In genomic region chr19:49773663-49774305, GRCh38 we compare ENCODE assay signal across 25 cellular contexts. TPM values are rescaled to one million over a fixed set of nuclear protein-coding genes. Genes with fewer than 3 reads are reported as not detected.
A peak's percentile ranks its signal among the peaks of the same experiment; 100 is the strongest.
DNase-seq lines count a peak whose midpoint lies in the region; ATAC-seq and TF ChIP-seq lines count a peak whose summit lies in the region.
"Had no signal": no experiment of that assay in that cellular context is flagged by ENCODE, and none has a peak within 500 bp of the region (broad histone marks: within the 10 kb centered on the region; RNA-seq: fewer than 3 reads in every experiment).

No MANE protein-coding gene starts in this region.

- no peak overlapping the region for H2AFZ ChIP-seq in mesenchymal stem cell (ENCODE audit: low read depth, low read length)

- H3K4me1 ChIP-seq in mesenchymal stem cell (ENCODE audit: control insufficient read depth, insufficient read depth, low read depth, low read length): peaks cover 8% of the 10 kb centered on the region
- H3K4me1 ChIP-seq in esophagus squamous epithelium: peaks cover 0 to 36% (median 0%) of the 10 kb centered on the region in 3 donors
- H3K4me1 ChIP-seq: A549, HAP-1, SJCRH30 had no signal

- WGBS in mesenchymal stem cell: 90% methylated on average over 7 of the region's 7 CpGs
- 60 to 77% methylated on average over 5 to 7 of the region's 7 CpGs for WGBS in esophagus squamous epithelium, 2 donors

- no peak overlapping the region for H3K4me3 ChIP-seq in mesenchymal stem cell (ENCODE audit: insufficient read depth in 1 of 2, low read depth in 1 of 2, low read length in 2 of 2)
- H3K4me3 ChIP-seq in esophagus squamous epithelium: no peak overlapping the region
- H3K4me3 ChIP-seq: A549, esophagus muscularis mucosa, HAP-1, Peyer's patch, psoas muscle, SJCRH30, vagina had no signal

- H3K27ac Mint-ChIP-seq in activated naive CD4-positive, alpha-beta T cell treated with anti-CD3 and anti-CD28 coated beads, Interleukin-2, amount 10 ng/mL, durations not matched to agents 7 days and 5 days: peak overlapping the region; percentile 26
- peak overlapping the region; percentile 62 for H3K27ac Mint-ChIP-seq in chondrocyte (ENCODE audit: unreplicated experiment)
- peak overlapping the region; percentile 26 for H3K27ac Mint-ChIP-seq in stimulated activated memory B cell treated with anti-CD40 and anti-IgM and Interleukin-4, amounts not matched to agents 10 μg/mL and 1 μg/mL and 100 μg/mL, for 72 hours
- H3K27ac Mint-ChIP-seq: activated CD4-positive, alpha-beta T cell treated with anti-CD3 and anti-CD28 coated beads, Interleukin-2, amount 10 ng/mL, durations not matched to agents 24 days and 14 days had no signal

- peaks cover 34 to 54% of the 10 kb centered on the region in 2 experiments for H3K36me3 ChIP-seq in mesenchymal stem cell (ENCODE audit: control insufficient read depth in 1 of 2, insufficient read depth in 2 of 2, low read depth in 1 of 2, low read length in 2 of 2)
- peaks cover 0 to 36% (median 0%) of the 10 kb centered on the region in 3 donors for H3K36me3 ChIP-seq in esophagus squamous epithelium
- H3K36me3 ChIP-seq: HAP-1, vagina had no signal

- no peak overlapping the region for H3K18ac ChIP-seq in mesenchymal stem cell (ENCODE audit: low read depth in 1 of 2, low read length in 2 of 2)

- peaks cover 37% of the 10 kb centered on the region for H3K79me1 ChIP-seq in mesenchymal stem cell (replicated peaks; ENCODE audit: low read length, poor library complexity, severe bottlenecking)

- no peaks in the 10 kb centered on the region for H3K27me3 Mint-ChIP-seq in activated naive CD4-positive, alpha-beta T cell treated with anti-CD3 and anti-CD28 coated beads, Interleukin-2, amount 10 ng/mL, durations not matched to agents 7 days and 5 days
- no peaks in the 10 kb centered on the region for H3K27me3 Mint-ChIP-seq in chondrocyte (ENCODE audit: low read depth)
- H3K27me3 Mint-ChIP-seq in stimulated activated memory B cell treated with anti-CD40 and anti-IgM and Interleukin-4, amounts not matched to agents 10 μg/mL and 1 μg/mL and 100 μg/mL, for 72 hours: no peaks in the 10 kb centered on the region
- H3K27me3 Mint-ChIP-seq: activated CD4-positive, alpha-beta T cell treated with anti-CD3 and anti-CD28 coated beads, Interleukin-2, amount 10 ng/mL, durations not matched to agents 24 days and 14 days had no signal

- no peak overlapping the region for H3K4ac ChIP-seq in mesenchymal stem cell (ENCODE audit: low read depth in 1 of 2, low read length in 2 of 2)

- peak overlapping the region; percentile 52 for H3K9ac ChIP-seq in mesenchymal stem cell (ENCODE audit: low read length)

- no peak overlapping the region for H2AK5ac ChIP-seq in mesenchymal stem cell (ENCODE audit: low read length, severe bottlenecking)

- no peaks in the 10 kb centered on the region for H3K9me3 ChIP-seq in mesenchymal stem cell (ENCODE audit: control insufficient read depth, low read length)
- H3K9me3 ChIP-seq in esophagus squamous epithelium: no peaks in the 10 kb centered on the region
- H3K9me3 ChIP-seq: A549, esophagus muscularis mucosa, HAP-1, Peyer's patch, psoas muscle, SJCRH30, vagina had no signal

- no peak overlapping the region for H3K23ac ChIP-seq in mesenchymal stem cell (ENCODE audit: low read length in 2 of 2)

- H4K91ac ChIP-seq in mesenchymal stem cell (ENCODE audit: low read length): peak overlapping the region; percentile 11

- H3K27me3 ChIP-seq in mesenchymal stem cell (ENCODE audit: control insufficient read depth in 1 of 2, insufficient read depth in 1 of 2, low read length in 2 of 2) (no peaks in the 10 kb centered on the region), esophagus squamous epithelium (no peaks in the 10 kb centered on the region)
- H3K27me3 ChIP-seq: esophagus muscularis mucosa, Peyer's patch, SJCRH30, vagina had no signal

- no peak overlapping the region for H3K4me3 Mint-ChIP-seq in activated naive CD4-positive, alpha-beta T cell treated with anti-CD3 and anti-CD28 coated beads, Interleukin-2, amount 10 ng/mL, durations not matched to agents 7 days and 5 days
- H3K4me3 Mint-ChIP-seq in chondrocyte (ENCODE audit: unreplicated experiment): no peak overlapping the region
- no peak overlapping the region for H3K4me3 Mint-ChIP-seq in stimulated activated memory B cell treated with anti-CD40 and anti-IgM and Interleukin-4, amounts not matched to agents 10 μg/mL and 1 μg/mL and 100 μg/mL, for 72 hours
- H3K4me3 Mint-ChIP-seq: activated CD4-positive, alpha-beta T cell treated with anti-CD3 and anti-CD28 coated beads, Interleukin-2, amount 10 ng/mL, durations not matched to agents 24 days and 14 days had no signal

- H3K4me2 ChIP-seq in mesenchymal stem cell (ENCODE audit: low read length, poor library complexity, severe bottlenecking): no peak overlapping the region
- H3K4me2 ChIP-seq: A549 had no signal

- DNase-seq in activated naive CD4-positive, alpha-beta T cell treated with anti-CD3 and anti-CD28 coated beads, Interleukin-2, amount 10 ng/mL, durations not matched to agents 7 days and 5 days: no peak
- DNase-seq in activated naive CD4-positive, alpha-beta T cell treated with Interleukin-2 at 50 U/mL for 16 hours: no peak
- no peak for DNase-seq in chondrocyte (ENCODE audit: low spot score)
- DNase-seq in mesenchymal stem cell: no peak
- DNase-seq in DMS53 (lab: John Stamatoyannopoulos, UW): no peak
- no peak for DNase-seq in stimulated activated CD4-positive, alpha-beta T cell treated with anti-CD3 and anti-CD28 coated beads, Interleukin-15, amount 100 ng/mL, for 24 hours
- DNase-seq in esophagus squamous epithelium (lab: John Stamatoyannopoulos, UW): no peak
- DNase-seq: activated CD4-positive, alpha-beta T cell treated with anti-CD3 and anti-CD28 coated beads, Interleukin-2, amount 10 ng/mL, durations not matched to agents 24 days and 14 days; DMS79; effector memory CD4-positive, alpha-beta T cell; GF-D8; kidney; NCI-H1694 treated with DMSO at 0.1 percent for 48 hours; NCI-H524 treated with DMSO at 0.1 percent for 48 hours; Peyer's patch; psoas muscle; SJCRH30 had no signal

- no peak overlapping the region for H2BK5ac ChIP-seq in mesenchymal stem cell (ENCODE audit: low read depth, low read length, poor library complexity, severe bottlenecking)

- H3K27ac ChIP-seq in mesenchymal stem cell (ENCODE audit: low read length, poor library complexity, severe bottlenecking): no peak overlapping the region
- no peak overlapping the region for H3K27ac ChIP-seq in esophagus squamous epithelium
- H3K27ac ChIP-seq: esophagus muscularis mucosa, Peyer's patch, psoas muscle, SJCRH30, vagina had no signal

- intact Hi-C loops in esophagus squamous epithelium (cut with DNase I): no loop called here

- TF ChIP-seq POLR2A in esophagus squamous epithelium (IDR thresholded peaks at IDR 0.05): no peak

- H3K4me1 Mint-ChIP-seq in activated naive CD4-positive, alpha-beta T cell treated with anti-CD3 and anti-CD28 coated beads, Interleukin-2, amount 10 ng/mL, durations not matched to agents 7 days and 5 days: peaks cover 16% of the 10 kb centered on the region
- peaks cover 20% of the 10 kb centered on the region for H3K4me1 Mint-ChIP-seq in chondrocyte (ENCODE audit: low read depth)
- H3K4me1 Mint-ChIP-seq in stimulated activated memory B cell treated with anti-CD40 and anti-IgM and Interleukin-4, amounts not matched to agents 10 μg/mL and 1 μg/mL and 100 μg/mL, for 72 hours: peaks cover 41% of the 10 kb centered on the region

- peaks cover 27% of the 10 kb centered on the region for H3K36me3 Mint-ChIP-seq in activated naive CD4-positive, alpha-beta T cell treated with anti-CD3 and anti-CD28 coated beads, Interleukin-2, amount 10 ng/mL, durations not matched to agents 7 days and 5 days
- peaks cover 2% of the 10 kb centered on the region for H3K36me3 Mint-ChIP-seq in chondrocyte (ENCODE audit: low read depth)
- peaks cover 33% of the 10 kb centered on the region for H3K36me3 Mint-ChIP-seq in stimulated activated memory B cell treated with anti-CD40 and anti-IgM and Interleukin-4, amounts not matched to agents 10 μg/mL and 1 μg/mL and 100 μg/mL, for 72 hours

- ATAC-seq in stimulated activated memory B cell treated with anti-CD40 and anti-IgM and Interleukin-4, amounts not matched to agents 10 μg/mL and 1 μg/mL and 100 μg/mL, for 72 hours: no peak
- ATAC-seq: psoas muscle had no signal

- TF ChIP-seq CTCF in chondrocyte (IDR thresholded peaks at IDR 0.05) (no peak), esophagus squamous epithelium (IDR thresholded peaks at IDR 0.05) (no peak)

- H2BK120ac ChIP-seq in mesenchymal stem cell (ENCODE audit: low read depth, low read length): no peak overlapping the region

- CTCF ChIA-PET in activated naive CD4-positive, alpha-beta T cell treated with anti-CD3 and anti-CD28 coated beads, Interleukin-2, amount 10 ng/mL, durations not matched to agents 7 days and 5 days (lab: Charles Lee): no interaction called here

- H3K14ac ChIP-seq in mesenchymal stem cell (ENCODE audit: low read length in 2 of 2): no peak overlapping the region

- H2BK15ac ChIP-seq in mesenchymal stem cell (ENCODE audit: low read depth, poor library complexity, severe bottlenecking): no peak overlapping the region

- H3K9me3 Mint-ChIP-seq in activated naive CD4-positive, alpha-beta T cell treated with anti-CD3 and anti-CD28 coated beads, Interleukin-2, amount 10 ng/mL, durations not matched to agents 7 days and 5 days: no peaks in the 10 kb centered on the region
- no peaks in the 10 kb centered on the region for H3K9me3 Mint-ChIP-seq in chondrocyte (ENCODE audit: low read depth)
- H3K9me3 Mint-ChIP-seq in stimulated activated memory B cell treated with anti-CD40 and anti-IgM and Interleukin-4, amounts not matched to agents 10 μg/mL and 1 μg/mL and 100 μg/mL, for 72 hours: no peaks in the 10 kb centered on the region
- H3K9me3 Mint-ChIP-seq: activated CD4-positive, alpha-beta T cell treated with anti-CD3 and anti-CD28 coated beads, Interleukin-2, amount 10 ng/mL, durations not matched to agents 24 days and 14 days had no signal

- H2BK12ac ChIP-seq in mesenchymal stem cell (ENCODE audit: low read length in 2 of 2): no peak overlapping the region

- H4K8ac ChIP-seq in mesenchymal stem cell (ENCODE audit: low read length): no peak overlapping the region

RNA-seq across cellular contexts. Expression of gene AP2A1, which starts 7.0 kb away (rescaled TPM):
- 144 to 149 TPM (median 146 TPM) in 3 replicates for total RNA-seq in chondrocyte
- 89.2 TPM for polyA plus RNA-seq in mesenchymal stem cell (2013, experiment 1 of 2)
- polyA plus RNA-seq in mesenchymal stem cell (2013, experiment 2 of 2): 87.9 TPM
- total RNA-seq in esophagus squamous epithelium: 10 to 100 TPM; 50.7 to 77.8 (median 65.8) TPM

RNA-seq across cellular contexts. Expression of gene TSKS, which starts 10.7 kb away (rescaled TPM):
- total RNA-seq in chondrocyte: not detected in 3 replicates
- not detected for polyA plus RNA-seq in mesenchymal stem cell (2013, experiment 1 of 2)
- not detected for polyA plus RNA-seq in mesenchymal stem cell (2013, experiment 2 of 2)
- total RNA-seq in esophagus squamous epithelium: not detected
- total RNA-seq: cerebellum, LHCN-M2, Peyer's patch, SJCRH30 had no signal
- polyA plus RNA-seq: A549, neural cell had no signal

RNA-seq across cellular contexts. Expression of gene FUZ, which starts 39.3 kb away (rescaled TPM):
- total RNA-seq in chondrocyte: 10.2 to 19.8 TPM (median 10.8 TPM) in 3 replicates
- 5.5 TPM for polyA plus RNA-seq in mesenchymal stem cell (2013, experiment 1 of 2)
- polyA plus RNA-seq in mesenchymal stem cell (2013, experiment 2 of 2): 5.0 TPM
- 10 to 100 TPM in 1 of 4 donors, 1 to 10 TPM in 3; 4.7 to 13.7 (median 8.1) TPM for total RNA-seq in esophagus squamous epithelium

RNA-seq across cellular contexts. Expression of gene MED25, which starts 44.3 kb away (rescaled TPM):
- total RNA-seq in chondrocyte: 40.0 to 44.6 TPM (median 40.1 TPM) in 3 replicates
- polyA plus RNA-seq in mesenchymal stem cell (2013, experiment 1 of 2): 33.3 TPM
- polyA plus RNA-seq in mesenchymal stem cell (2013, experiment 2 of 2): 33.3 TPM
- 10 to 100 TPM; 16.9 to 27.7 (median 23.9) TPM for total RNA-seq in esophagus squamous epithelium
